ENCODE assay signal across 10 cellular contexts in the genomic region with DNA sequence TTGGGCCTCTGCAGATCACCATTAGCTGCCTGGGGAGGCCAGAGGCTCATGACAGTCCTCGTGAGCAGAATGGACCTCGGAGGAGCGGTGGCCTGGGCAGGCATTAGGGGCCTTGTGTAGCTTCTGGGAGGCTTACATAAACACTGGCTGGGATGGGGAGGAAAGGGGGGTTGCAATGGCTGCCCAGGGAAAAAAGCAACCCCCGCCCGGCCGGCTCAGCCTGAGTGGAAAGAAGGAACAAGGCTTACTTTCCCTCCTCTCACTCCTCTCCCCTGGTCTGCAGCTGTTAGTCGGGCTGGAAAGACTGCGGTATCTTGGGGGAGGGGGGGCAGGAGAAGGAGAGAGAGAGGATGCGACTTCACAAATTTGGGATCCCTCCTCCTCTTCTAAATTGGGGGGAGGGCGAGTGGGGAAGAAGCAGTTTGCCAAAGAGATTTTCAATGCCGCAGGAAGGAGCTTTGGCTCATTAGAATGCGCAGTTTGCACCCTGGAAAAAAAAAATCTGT.
DNase-seq lines count a peak whose midpoint lies in the region; ATAC-seq and TF ChIP-seq lines count a peak whose summit lies in the region.
"Had no signal": no experiment of that assay in that cellular context is flagged by ENCODE, and none has a peak within 500 bp of the region (broad histone marks: within the 10 kb centered on the region; RNA-seq: fewer than 3 reads in every experiment).

No MANE protein-coding gene starts in this region.

- peak overlapping the region; percentile 81 for H2AFZ ChIP-seq in parathyroid adenoma

- no peak for TF ChIP-seq CTCF in RWPE1 (conservative IDR thresholded peaks at IDR 0.05; ENCODE audit: low read depth)
- TF ChIP-seq CTCF in parathyroid adenoma (IDR thresholded peaks at IDR 0.05): no peak
- TF ChIP-seq CTCF in GM13977 (IDR thresholded peaks at IDR 0.05; ENCODE audit: extremely low read depth, insufficient read depth, missing control alignments): no peak

- H3K9ac ChIP-seq in BLaER1: no peak overlapping the region
- no peak overlapping the region for H3K9ac ChIP-seq in parathyroid adenoma

- POLR2A ChIA-PET in RWPE1 (lab: Yijun Ruan, JAX; ENCODE audit: low non-redundant PET): interaction anchor here (0.6 kb wide), 1 partner anchor 120 kb away, joined by 10 read pairs; no protein-coding TSS in a partner anchor

- H3K27me3 ChIP-seq in BLaER1 (no peaks in the 10 kb centered on the region), parathyroid adenoma (ENCODE audit: control insufficient read depth, insufficient read depth, low read length) (no peaks in the 10 kb centered on the region)

- in situ Hi-C loops in GM13977 (cut with MboI; ENCODE audit: low pct_unique_long_range_greater_than_20kb, low sequenced_read_pairs, unreplicated experiment): no loop called here

- no peaks in the 10 kb centered on the region for H3K79me2 ChIP-seq in parathyroid adenoma

- no peaks in the 10 kb centered on the region for H3K9me3 ChIP-seq in BLaER1
- no peaks in the 10 kb centered on the region for H3K9me3 ChIP-seq in parathyroid adenoma (ENCODE audit: control insufficient read depth, low read length)

- H3K4me2 ChIP-seq in BLaER1 (peak overlapping the region; percentile 78), parathyroid adenoma (ENCODE audit: low read length) (peak overlapping the region; percentile 67)

- CTCF ChIA-PET in RWPE1 (lab: Yijun Ruan, JAX): interaction anchor here (0.6 kb wide), 1 partner anchor 37 kb away, joined by 3 read pairs; no protein-coding TSS in a partner anchor

- no peak for ATAC-seq in GM19397 (IDR thresholded peaks at IDR 0.05; ENCODE audit: unreplicated experiment)

- DNase-seq in RWPE1 (ENCODE audit: low spot score): no peak
- peak in 22 of 42 donors; percentile 24 to 69 (median 49) for DNase-seq in head of caudate nucleus
- no peak for DNase-seq in stimulated activated naive CD4-positive, alpha-beta T cell treated with Interleukin-2 at 50 U/mL for 16 hours (lab: John Stamatoyannopoulos, UW)
- DNase-seq in GM13977 (ENCODE audit: low spot score): no peak
- DNase-seq in cerebellar cortex (ENCODE audit: low spot score): no peak
- DNase-seq: NCI-H69; stimulated activated CD4-positive, alpha-beta T cell treated with anti-CD3 and anti-CD28 coated beads, Interleukin-15, amount 100 ng/mL, for 24 hours had no signal

- H3K4me3 ChIP-seq in BLaER1 (no peak overlapping the region), parathyroid adenoma (ENCODE audit: low read depth, low read length) (peak overlapping the region; percentile 29)

- H4K20me1 ChIP-seq in BLaER1: no peaks in the 10 kb centered on the region

- H3K27ac ChIP-seq in BLaER1 (peak overlapping the region; percentile 91; the same call in 1 of the 2 replicates), RWPE1 (peak overlapping the region; percentile 76), parathyroid adenoma (peak overlapping the region; percentile 77)

- H3K36me3 ChIP-seq in BLaER1 (no peaks in the 10 kb centered on the region), parathyroid adenoma (ENCODE audit: control insufficient read depth, insufficient read depth, low read length) (no peaks in the 10 kb centered on the region)

- H3K4me1 ChIP-seq in BLaER1 (peaks cover 97% of the 10 kb centered on the region), parathyroid adenoma (peaks cover 67% of the 10 kb centered on the region)

- intact Hi-C loops in head of caudate nucleus (cut with DNase I): loop anchor here (5.0 kb wide), 1 partner anchor 35 kb away; no protein-coding TSS in a partner anchor

Comparison
In these comparisons a context has a peak if more than half of its experiments do, and no peak if none do; other contexts are left out.
1. DNase-seq: peak in head of caudate nucleus (22 of 42); none in RWPE1 (single experiment), stimulated activated naive CD4-positive, alpha-beta T cell treated with Interleukin-2 at 50 U/mL for 16 hours (single experiment), GM13977 (single experiment) and cerebellar cortex (single experiment).
2. Peak in every context shown above with its lines, with median percentiles within 50 percentile points of each other: H3K27ac ChIP-seq.